ENCODE assay signal across 11 cellular contexts in the genomic region with DNA sequence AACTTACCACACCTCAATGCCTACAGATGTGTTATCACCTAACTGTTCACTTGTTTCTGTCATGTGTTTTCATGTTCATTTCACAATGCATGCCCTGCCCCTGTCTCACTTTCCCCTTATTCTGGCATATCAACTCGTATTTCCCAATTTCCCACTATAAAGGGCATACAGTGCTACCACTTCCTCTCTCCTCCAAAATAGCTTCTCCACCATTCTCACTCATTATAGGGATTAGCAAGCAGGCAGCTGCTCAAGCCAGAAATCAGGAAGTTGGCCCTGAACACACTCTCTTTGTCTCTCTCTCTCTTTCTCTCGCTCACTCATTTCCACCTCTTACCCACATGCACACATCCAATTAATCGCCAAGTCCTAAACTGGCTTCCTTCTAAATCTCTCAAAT.
DNase-seq lines count a peak whose midpoint lies in the region; ATAC-seq, FAIRE-seq and TF ChIP-seq lines count a peak whose summit lies in the region.
"Had no signal": no experiment of that assay in that cellular context is flagged by ENCODE, and none has a peak within 500 bp of the region (broad histone marks: within the 10 kb centered on the region; RNA-seq: fewer than 3 reads in every experiment).

No MANE protein-coding gene starts in this region.

- peak overlapping the region in 3 of 5 experiments; percentile 10 to 38 (median 35) for H3K27ac Mint-ChIP-seq in brain
- H3K27ac Mint-ChIP-seq in naive thymus-derived CD4-positive, alpha-beta T cell, result no peak overlapping the region
- no peak overlapping the region for H3K27ac Mint-ChIP-seq in endothelial cell (ENCODE audit: unreplicated experiment)
- H3K27ac Mint-ChIP-seq: T-helper 1 cell treated with Interleukin-12 subunit alpha and Interleukin-12 subunit beta and Interleukin-4 antibody, amounts not matched to agents 30 μg/mL and 1 μg/mL, for 36 hours had no signal

- H3K27me3 Mint-ChIP-seq in brain (peaks cover 3% of the 10 kb centered on the region), endothelial cell (ENCODE audit: unreplicated experiment) (peaks cover 1% of the 10 kb centered on the region)
- no peaks in the 10 kb centered on the region for H3K27me3 Mint-ChIP-seq in naive thymus-derived CD4-positive, alpha-beta T cell

- H3K9me3 ChIP-seq in naive thymus-derived CD4-positive, alpha-beta T cell (ENCODE audit: control insufficient read depth in 2 of 3, low read length in 3 of 3), result no peaks in the 10 kb centered on the region

- TF ChIP-seq POLR2A in GM12891 (IDR thresholded peaks at IDR 0.05; ENCODE audit: low read depth, low read length), result no peak

- no peak for TF ChIP-seq CTCF in brain (conservative IDR thresholded peaks at IDR 0.05)
- TF ChIP-seq CTCF in endothelial cell (IDR thresholded peaks at IDR 0.05; ENCODE audit: unreplicated experiment), result no peak
- no peak for TF ChIP-seq CTCF in D721Med (IDR thresholded peaks at IDR 0.05; ENCODE audit: insufficient read depth, missing control alignments)

- ATAC-seq in naive thymus-derived CD4-positive, alpha-beta T cell, result peak; percentile 68
- no peak for ATAC-seq in GM18519 (IDR thresholded peaks at IDR 0.05; ENCODE audit: low FRiP score, unreplicated experiment)

- no peak overlapping the region for H3K27ac ChIP-seq in naive thymus-derived CD4-positive, alpha-beta T cell (ENCODE audit: low read depth, low read length)

- H3K27me3 ChIP-seq in naive thymus-derived CD4-positive, alpha-beta T cell (ENCODE audit: control insufficient read depth in 2 of 2, insufficient read depth in 2 of 2, low read length in 2 of 2), result no peaks in the 10 kb centered on the region

- peak overlapping the region in 1 of 5 experiments; percentile 0 for H3K4me3 Mint-ChIP-seq in brain
- H3K4me3 Mint-ChIP-seq in naive thymus-derived CD4-positive, alpha-beta T cell, result peak overlapping the region in 2 of 10 donors; percentile 2 to 4
- H3K4me3 Mint-ChIP-seq in endothelial cell (ENCODE audit: unreplicated experiment), result no peak overlapping the region

- FAIRE-seq in GM12891 (lab: Jason Lieb, UNC), result peak; percentile 69
- no peak for FAIRE-seq in D721Med (lab: Jason Lieb, UNC)

- intact Hi-C loops in naive thymus-derived CD4-positive, alpha-beta T cell (cut with micrococcal nuclease), result no loop called here

- DNase-seq in GM12891 (ENCODE audit: insufficient read length, low spot score) (no peak), NCI-H2029 treated with DMSO at 0.1 percent for 48 hours (lab: John Stamatoyannopoulos, UW) (peak; percentile 18), mesenteric fat pad (ENCODE audit: low spot score) (no peak), endothelial cell (ENCODE audit: low spot score) (no peak), D721Med (ENCODE audit: insufficient read length, low spot score) (no peak)
- no peak for DNase-seq in naive thymus-derived CD4-positive, alpha-beta T cell
- DNase-seq: Karpas-422, NCI-H510A had no signal

- POLR2A ChIA-PET in naive thymus-derived CD4-positive, alpha-beta T cell (lab: Charles Lee), result interaction anchor here (0.7 kb wide), 1 partner anchor 32 kb away, joined by 3 read pairs; no protein-coding TSS in a partner anchor

- CTCF ChIA-PET in naive thymus-derived CD4-positive, alpha-beta T cell (lab: Charles Lee), result no interaction called here

- H3K36me3 ChIP-seq in naive thymus-derived CD4-positive, alpha-beta T cell (ENCODE audit: control insufficient read depth in 2 of 3, insufficient read depth in 3 of 3, low read length in 3 of 3), result no peaks in the 10 kb centered on the region

- no peak overlapping the region for H3K4me3 ChIP-seq in naive thymus-derived CD4-positive, alpha-beta T cell (ENCODE audit: low read length)

- H3K36me3 Mint-ChIP-seq in brain (no peaks in the 10 kb centered on the region), endothelial cell (ENCODE audit: low read depth, unreplicated experiment) (no peaks in the 10 kb centered on the region)
- peaks cover 0 to 24% (median 6%) of the 10 kb centered on the region in 5 donors for H3K36me3 Mint-ChIP-seq in naive thymus-derived CD4-positive, alpha-beta T cell

- H3K4me1 Mint-ChIP-seq in brain (peaks cover 49% of the 10 kb centered on the region), endothelial cell (ENCODE audit: unreplicated experiment) (peaks cover 9% of the 10 kb centered on the region)
- peaks cover 5 to 22% (median 11%) of the 10 kb centered on the region in 7 donors for H3K4me1 Mint-ChIP-seq in naive thymus-derived CD4-positive, alpha-beta T cell

- no peaks in the 10 kb centered on the region for H3K4me1 ChIP-seq in naive thymus-derived CD4-positive, alpha-beta T cell (ENCODE audit: control insufficient read depth in 2 of 2, insufficient read depth in 2 of 2, low read length in 2 of 2)

- H3K9me3 Mint-ChIP-seq in brain (no peaks in the 10 kb centered on the region), endothelial cell (ENCODE audit: unreplicated experiment) (no peaks in the 10 kb centered on the region)
- H3K9me3 Mint-ChIP-seq in naive thymus-derived CD4-positive, alpha-beta T cell, result no peaks in the 10 kb centered on the region
- H3K9me3 Mint-ChIP-seq: T-helper 1 cell treated with Interleukin-12 subunit alpha and Interleukin-12 subunit beta and Interleukin-4 antibody, amounts not matched to agents 30 μg/mL and 1 μg/mL, for 36 hours had no signal

TF ChIP-seq in GM12891, 5 proteins besides CTCF, POLR2A, EP300 and RAD21:
- TF ChIP-seq SPI1 (IDR thresholded peaks at IDR 0.05; ENCODE audit: low read depth, low read length), result peak; percentile 40; the same call in 1 of the 2 replicates
- TF ChIP-seq PAX5 (IDR thresholded peaks at IDR 0.05; ENCODE audit: insufficient read depth, low read length, severe bottlenecking), result no peak
TF ChIP-seq in GM12891: peak in this region for 1.

Comparison
In these comparisons a context has a peak if more than half of its experiments do, and no peak if none do; other contexts are left out.
1. H3K27ac Mint-ChIP-seq: peak in brain (3 of 5); none in naive thymus-derived CD4-positive, alpha-beta T cell (0 of 9) and endothelial cell (single experiment).